Comparison of ENCODE assay signal across 1 cellular context in the genomic region with DNA sequence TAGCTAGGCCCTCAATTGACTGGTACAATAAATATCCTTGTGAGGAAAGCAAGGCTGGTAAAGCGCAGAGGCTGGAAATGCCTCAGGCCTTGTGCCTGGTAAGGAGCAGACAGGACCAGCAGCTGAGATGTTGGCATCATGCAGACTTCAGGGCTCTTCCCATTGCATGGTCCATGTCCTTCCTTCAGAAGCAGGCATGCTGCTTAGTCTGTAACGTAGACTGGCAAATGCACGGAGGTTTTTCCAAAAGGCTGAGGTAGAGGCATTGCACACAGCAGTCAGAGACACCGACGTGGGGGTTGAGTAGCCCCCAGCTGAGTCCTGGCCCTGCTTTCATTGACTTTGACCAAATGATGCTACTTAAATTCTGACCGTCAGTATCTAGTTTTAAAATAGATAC.
TF ChIP-seq lines count a peak whose summit lies in the region.

No MANE protein-coding gene starts in this region.

TF ChIP-seq in WTC11, 78 proteins besides CTCF, POLR2A, EP300 and RAD21 (continued from another document):
- TF ChIP-seq, protein P1, sequence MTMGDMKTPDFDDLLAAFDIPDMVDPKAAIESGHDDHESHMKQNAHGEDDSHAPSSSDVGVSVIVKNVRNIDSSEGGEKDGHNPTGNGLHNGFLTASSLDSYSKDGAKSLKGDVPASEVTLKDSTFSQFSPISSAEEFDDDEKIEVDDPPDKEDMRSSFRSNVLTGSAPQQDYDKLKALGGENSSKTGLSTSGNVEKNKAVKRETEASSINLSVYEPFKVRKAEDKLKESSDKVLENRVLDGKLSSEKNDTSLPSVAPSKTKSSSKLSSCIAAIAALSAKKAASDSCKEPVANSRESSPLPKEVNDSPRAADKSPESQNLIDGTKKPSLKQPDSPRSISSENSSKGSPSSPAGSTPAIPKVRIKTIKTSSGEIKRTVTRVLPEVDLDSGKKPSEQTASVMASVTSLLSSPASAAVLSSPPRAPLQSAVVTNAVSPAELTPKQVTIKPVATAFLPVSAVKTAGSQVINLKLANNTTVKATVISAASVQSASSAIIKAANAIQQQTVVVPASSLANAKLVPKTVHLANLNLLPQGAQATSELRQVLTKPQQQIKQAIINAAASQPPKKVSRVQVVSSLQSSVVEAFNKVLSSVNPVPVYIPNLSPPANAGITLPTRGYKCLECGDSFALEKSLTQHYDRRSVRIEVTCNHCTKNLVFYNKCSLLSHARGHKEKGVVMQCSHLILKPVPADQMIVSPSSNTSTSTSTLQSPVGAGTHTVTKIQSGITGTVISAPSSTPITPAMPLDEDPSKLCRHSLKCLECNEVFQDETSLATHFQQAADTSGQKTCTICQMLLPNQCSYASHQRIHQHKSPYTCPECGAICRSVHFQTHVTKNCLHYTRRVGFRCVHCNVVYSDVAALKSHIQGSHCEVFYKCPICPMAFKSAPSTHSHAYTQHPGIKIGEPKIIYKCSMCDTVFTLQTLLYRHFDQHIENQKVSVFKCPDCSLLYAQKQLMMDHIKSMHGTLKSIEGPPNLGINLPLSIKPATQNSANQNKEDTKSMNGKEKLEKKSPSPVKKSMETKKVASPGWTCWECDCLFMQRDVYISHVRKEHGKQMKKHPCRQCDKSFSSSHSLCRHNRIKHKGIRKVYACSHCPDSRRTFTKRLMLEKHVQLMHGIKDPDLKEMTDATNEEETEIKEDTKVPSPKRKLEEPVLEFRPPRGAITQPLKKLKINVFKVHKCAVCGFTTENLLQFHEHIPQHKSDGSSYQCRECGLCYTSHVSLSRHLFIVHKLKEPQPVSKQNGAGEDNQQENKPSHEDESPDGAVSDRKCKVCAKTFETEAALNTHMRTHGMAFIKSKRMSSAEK (CRISPR knock-in tag; IDR thresholded peaks at IDR 0.05; ENCODE audit: borderline replicate concordance) = no peak
- TF ChIP-seq ZNF232 (CRISPR knock-in tag; IDR thresholded peaks at IDR 0.05) = no peak
- TF ChIP-seq ZBTB21 (CRISPR knock-in tag; IDR thresholded peaks at IDR 0.05; ENCODE audit: borderline replicate concordance) = no peak
- no peak for TF ChIP-seq NFYB (CRISPR knock-in tag; conservative IDR thresholded peaks at IDR 0.05; ENCODE audit: low read depth)
- TF ChIP-seq RELA (CRISPR knock-in tag; IDR thresholded peaks at IDR 0.05; ENCODE audit: borderline replicate concordance) = no peak
- no peak for TF ChIP-seq GRHL2 (CRISPR knock-in tag; IDR thresholded peaks at IDR 0.05; ENCODE audit: insufficient replicate concordance, severe bottlenecking)
- TF ChIP-seq KAT7 (CRISPR knock-in tag; IDR thresholded peaks at IDR 0.05; ENCODE audit: borderline replicate concordance) = no peak
- TF ChIP-seq GABPB1 (CRISPR knock-in tag; IDR thresholded peaks at IDR 0.05) = no peak
